In the genomic region with DNA sequence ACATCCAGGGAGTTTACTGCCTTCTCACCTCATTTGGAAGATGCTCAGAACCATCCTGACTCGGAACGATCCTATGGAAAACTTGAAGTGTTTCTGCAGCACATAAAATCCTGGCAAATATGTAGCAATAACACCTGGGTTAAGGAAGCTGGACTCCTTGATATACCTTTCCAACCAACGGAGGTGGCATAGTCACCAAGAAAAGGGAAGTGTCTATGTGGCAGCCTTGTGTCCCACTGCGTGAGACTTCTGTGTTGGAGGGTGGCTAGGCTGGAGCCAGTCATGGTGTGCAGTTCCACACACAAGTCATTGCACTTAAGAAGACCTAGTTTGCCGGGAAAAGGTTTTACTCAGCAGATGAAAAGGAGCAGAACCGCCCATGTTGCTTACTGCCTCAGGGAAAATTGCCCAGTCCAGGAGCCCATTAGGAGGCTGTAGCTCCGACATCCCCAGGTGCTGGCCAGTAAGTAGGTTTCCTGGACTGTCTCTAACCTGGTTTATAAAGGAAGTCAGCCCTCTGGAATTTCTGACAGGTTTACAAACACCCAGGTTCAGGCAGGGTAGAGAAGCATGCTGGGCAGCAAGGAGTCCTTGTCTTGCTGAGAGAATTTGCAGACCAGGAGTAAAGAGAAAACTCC, we compare ENCODE assay signal across 30 cellular contexts.
"Had no signal": no experiment of that assay in that cellular context is flagged by ENCODE, and none has a peak within 500 bp of the region (broad histone marks: within the 10 kb centered on the region; RNA-seq: fewer than 3 reads in every experiment).

No MANE protein-coding gene starts in this region.

- ATAC-seq: activated CD4-positive, CD25-positive, alpha-beta regulatory T cell treated with anti-CD3 and anti-CD28 coated beads, Interleukin-2, amount 50 U/mL, for 24 hours; activated CD8-positive, alpha-beta T cell treated with anti-CD3 and anti-CD28 coated beads for 36 hours; activated naive CD8-positive, alpha-beta T cell treated with anti-CD3 and anti-CD28 coated beads, Interleukin-2, amount 50 U/mL, for 24 hours; activated T-cell treated with anti-CD3 and anti-CD28 coated beads, Interleukin-2, amount 50 U/mL, for 4 hours; activated T-helper 17 cell treated with anti-CD3 and anti-CD28 coated beads, Interleukin-2, amount 50 U/mL, for 72 hours; body of pancreas; effector memory CD8-positive, alpha-beta T cell; gastroesophageal sphincter; T-helper 17 cell had no signal

- H3K4me1 ChIP-seq: adrenal gland, body of pancreas, esophagus squamous epithelium, gastroesophageal sphincter had no signal

- H3K27me3 ChIP-seq: adrenal gland, body of pancreas, gastroesophageal sphincter had no signal

- H3K9me3 ChIP-seq: adrenal gland, body of pancreas, gastroesophageal sphincter had no signal

- DNase-seq: activated B cell treated with CpG ODN at 0.5 μM for 24 hours; activated CD4-positive, alpha-beta T cell treated with anti-CD3 and anti-CD28 coated beads for 48 hours; activated CD4-positive, alpha-beta T cell treated with anti-CD3 and anti-CD28 coated beads, Interleukin-2, amount 50 U/mL, for 1 hour; activated CD4-positive, alpha-beta T cell treated with anti-CD3 and anti-CD28 coated beads, Interleukin-2, amount 50 U/mL, for 48 hours; activated CD8-positive, alpha-beta memory T cell treated with anti-CD3 and anti-CD28 coated beads for 24 hours; activated CD8-positive, alpha-beta T cell treated with anti-CD3 and anti-CD28 coated beads for 36 hours; activated effector memory CD4-positive, alpha-beta T cell treated with Interleukin-2 at 50 U/mL for 16 hours; activated gamma-delta T cell treated with Interleukin-2 at 50 U/mL for 16 hours; activated naive CD4-positive, alpha-beta T cell treated with anti-CD3 and anti-CD28 coated beads for 36 hours; activated naive CD8-positive, alpha-beta T cell treated with anti-CD3 and anti-CD28 coated beads for 36 hours; activated naive CD8-positive, alpha-beta T cell treated with anti-CD3 and anti-CD28 coated beads, Interleukin-2, amount 50 U/mL, for 24 hours; activated T-cell treated with anti-CD3 and anti-CD28 coated beads, Interleukin-2, amount 50 U/mL, for 4 hours; amygdala; aorta; body of pancreas; caudate nucleus; cortex of kidney; dermis blood vessel endothelial cell; effector CD4-positive, alpha-beta T cell; effector memory CD8-positive, alpha-beta T cell; esophagus squamous epithelium; foreskin melanocyte; T-helper 1 cell; T-helper 17 cell; T1000; WERI-Rb-1 had no signal

- H3K4me3 ChIP-seq: adrenal gland, body of pancreas, esophagus squamous epithelium, gastroesophageal sphincter had no signal

- H3K27ac ChIP-seq: adrenal gland, body of pancreas, esophagus squamous epithelium, gastroesophageal sphincter, WERI-Rb-1 had no signal

- H3K36me3 ChIP-seq: adrenal gland, esophagus squamous epithelium, gastroesophageal sphincter, WERI-Rb-1 had no signal
